In genomic region chr2:64168231-64168630, GRCh38 we compare ENCODE assay signal across 20 cellular contexts. TPM values are rescaled to one million over a fixed set of nuclear protein-coding genes. Genes with fewer than 3 reads are reported as not detected.
DNase-seq lines count a peak whose midpoint lies in the region; ATAC-seq, FAIRE-seq and TF ChIP-seq lines count a peak whose summit lies in the region.
"Had no signal": no experiment of that assay in that cellular context is flagged by ENCODE, and none has a peak within 500 bp of the region (broad histone marks: within the 10 kb centered on the region; RNA-seq: fewer than 3 reads in every experiment).

No MANE protein-coding gene starts in this region.

- no peaks in the 10 kb centered on the region for H3K9me3 Mint-ChIP-seq in activated CD4-positive, alpha-beta memory T cell treated with anti-CD3 and anti-CD28 coated beads for 36 hours
- H3K9me3 Mint-ChIP-seq: CD4-positive, CD25-positive, alpha-beta regulatory T cell; CD8-positive, alpha-beta memory T cell had no signal

- H3K4me2 ChIP-seq in keratinocyte (ENCODE audit: control insufficient read depth, extremely low read depth, insufficient read depth, low read depth, low read length) = peak overlapping the region; percentile 52

- H3K36me3 ChIP-seq in RWPE2 (ENCODE audit: low read depth) = no peaks in the 10 kb centered on the region
- H3K36me3 ChIP-seq in keratinocyte (ENCODE audit: control insufficient read depth in 2 of 2, extremely low read depth in 1 of 2, insufficient read depth in 2 of 2, low read length in 2 of 2) = no peaks in the 10 kb centered on the region
- H3K36me3 ChIP-seq: BE2C had no signal

- H3K4me1 Mint-ChIP-seq in activated CD4-positive, alpha-beta memory T cell treated with anti-CD3 and anti-CD28 coated beads for 36 hours (ENCODE audit: low read depth) = no peaks in the 10 kb centered on the region
- H3K4me1 Mint-ChIP-seq: CD8-positive, alpha-beta memory T cell had no signal

- CTCF ChIA-PET in activated CD4-positive, alpha-beta memory T cell treated with anti-CD3 and anti-CD28 coated beads for 36 hours (lab: Charles Lee) = interaction anchor here (0.6 to 1.0 kb wide), 2 partner anchors 36 to 143 kb away, joined by 3 read pairs; no protein-coding TSS in a partner anchor

- no peak overlapping the region for H2AFZ ChIP-seq in keratinocyte (ENCODE audit: control insufficient read depth, low read length)

- no peaks in the 10 kb centered on the region for H3K9me3 ChIP-seq in RWPE2 (ENCODE audit: severe bottlenecking)
- no peaks in the 10 kb centered on the region for H3K9me3 ChIP-seq in keratinocyte (ENCODE audit: control insufficient read depth, low read depth, low read length)
- H3K9me3 ChIP-seq: BE2C had no signal

- H3K4me3 ChIP-seq in RWPE2 (ENCODE audit: severe bottlenecking) = no peak overlapping the region
- H3K4me3 ChIP-seq in keratinocyte (ENCODE audit: control insufficient read depth in 2 of 3, extremely low read depth in 1 of 3, insufficient read depth in 2 of 3, low read depth in 1 of 3, low read length in 3 of 3) = no peak overlapping the region

- H3K4me1 ChIP-seq in RWPE2 (ENCODE audit: insufficient read depth, poor library complexity, severe bottlenecking) (peaks cover 11% of the 10 kb centered on the region), keratinocyte (ENCODE audit: control insufficient read depth, extremely low read depth, insufficient read depth, low read length) (peaks cover 25% of the 10 kb centered on the region)
- H3K4me1 ChIP-seq: BE2C had no signal

- H3K9ac ChIP-seq in keratinocyte (ENCODE audit: control insufficient read depth, extremely low read depth, insufficient read depth, low read length) = no peak overlapping the region

- intact Hi-C loops in activated CD4-positive, alpha-beta memory T cell treated with anti-CD3 and anti-CD28 coated beads for 36 hours (cut with micrococcal nuclease) = no loop called here

- no peaks in the 10 kb centered on the region for H3K27me3 Mint-ChIP-seq in activated CD4-positive, alpha-beta memory T cell treated with anti-CD3 and anti-CD28 coated beads for 36 hours
- H3K27me3 Mint-ChIP-seq: CD4-positive, CD25-positive, alpha-beta regulatory T cell; CD8-positive, alpha-beta memory T cell had no signal

- H4K20me1 ChIP-seq in keratinocyte (ENCODE audit: control insufficient read depth, extremely low read depth, insufficient read depth, low read length) = no peaks in the 10 kb centered on the region

- H3K27ac Mint-ChIP-seq in activated CD4-positive, alpha-beta memory T cell treated with anti-CD3 and anti-CD28 coated beads for 36 hours = no peak overlapping the region
- H3K27ac Mint-ChIP-seq: CD8-positive, alpha-beta memory T cell had no signal

- H3K79me2 ChIP-seq in keratinocyte (ENCODE audit: control insufficient read depth, insufficient read depth, low read length) = no peaks in the 10 kb centered on the region

- no peaks in the 10 kb centered on the region for H3K36me3 Mint-ChIP-seq in activated CD4-positive, alpha-beta memory T cell treated with anti-CD3 and anti-CD28 coated beads for 36 hours
- H3K36me3 Mint-ChIP-seq: CD4-positive, CD25-positive, alpha-beta regulatory T cell; CD8-positive, alpha-beta memory T cell had no signal

- H3K9me1 ChIP-seq in keratinocyte (ENCODE audit: control insufficient read depth, extremely low read depth, insufficient read depth, low read length) = no peaks in the 10 kb centered on the region

- in situ Hi-C loops in G401 (cut with HindIII; ENCODE audit: low sequenced_read_pairs) = no loop called here

- peak; percentile 86 for DNase-seq in G401 (ENCODE audit: low spot score)
- no peak for DNase-seq in RWPE2 (ENCODE audit: low spot score)
- DNase-seq in cerebellar cortex (ENCODE audit: low spot score) = peak; percentile 85
- no peak for DNase-seq in keratinocyte (ENCODE audit: low read depth, low spot score)
- DNase-seq in NCI-H345 treated with DMSO at 0.1 percent for 48 hours (lab: John Stamatoyannopoulos, UW; ENCODE audit: unreplicated experiment) = no peak
- DNase-seq in activated CD4-positive, alpha-beta memory T cell treated with anti-CD3 and anti-CD28 coated beads for 36 hours = no peak
- no peak for DNase-seq in frontal cortex (ENCODE audit: low spot score in 2 of 2)
- no peak for DNase-seq in occipital lobe (lab: John Stamatoyannopoulos, UW)
- DNase-seq: ACHN; BE2C; CD4-positive, CD25-positive, alpha-beta regulatory T cell; CD8-positive, alpha-beta memory T cell; COR-L47; GF-D8; GOT3; H7; IMR-90 had no signal

- H3K27me3 ChIP-seq in RWPE2 (ENCODE audit: insufficient read depth, poor library complexity, severe bottlenecking) = no peaks in the 10 kb centered on the region
- no peaks in the 10 kb centered on the region for H3K27me3 ChIP-seq in keratinocyte (ENCODE audit: control insufficient read depth, extremely low read depth, insufficient read depth, low read length)
- H3K27me3 ChIP-seq: BE2C had no signal

- TF ChIP-seq CTCF in RWPE2 (IDR thresholded peaks at IDR 0.05; ENCODE audit: poor library complexity, severe bottlenecking) = no peak
- TF ChIP-seq CTCF in keratinocyte (optimal IDR thresholded peaks at IDR 0.05 in 1 of 3, IDR thresholded peaks at IDR 0.05 in 1 of 3, conservative IDR thresholded peaks at IDR 0.05 in 1 of 3; ENCODE audit: extremely low read depth in 1 of 3, insufficient read depth in 2 of 3, low read length in 3 of 3) = no peak

- FAIRE-seq in keratinocyte (lab: Jason Lieb, UNC) (no peak), frontal cortex (lab: Jason Lieb, UNC) (no peak)
- FAIRE-seq: A204.1, D721Med, HTR-8/SVneo had no signal

- H3K27ac ChIP-seq in RWPE2 (ENCODE audit: poor library complexity, severe bottlenecking) (peak overlapping the region; percentile 42), keratinocyte (ENCODE audit: control insufficient read depth, insufficient read depth, low read length) (peak overlapping the region; percentile 50)

- ATAC-seq in RWPE2 (ENCODE audit: low read depth) = no peak

- dilution Hi-C loops in keratinocyte (cut with MboI; ENCODE audit: extremely low pct_ligation_motif_present, low sequenced_read_pairs) = no loop called here

- POLR2A ChIA-PET in activated CD4-positive, alpha-beta memory T cell treated with anti-CD3 and anti-CD28 coated beads for 36 hours (lab: Charles Lee) = interaction anchor here (2.9 kb wide), 1 partner anchor 46 kb away, joined by 12 read pairs; no protein-coding TSS in a partner anchor

- no peak overlapping the region for H3K4me3 Mint-ChIP-seq in activated CD4-positive, alpha-beta memory T cell treated with anti-CD3 and anti-CD28 coated beads for 36 hours
- H3K4me3 Mint-ChIP-seq: CD4-positive, CD25-positive, alpha-beta regulatory T cell; CD8-positive, alpha-beta memory T cell had no signal

RNA-seq across cellular contexts. Expression of gene PELI1, which starts 24.0 kb away (rescaled TPM):
- total RNA-seq in G401 (2014; rRNA removed; shearing (Covaris generic)) = 0.80 and 4.2 TPM in 2 replicates
- polyA plus RNA-seq in keratinocyte = 14.1 to 21.2 TPM (median 17.0 TPM) in 3 replicates
- polyA plus RNA-seq in keratinocyte (2011; ENCODE audit: low read depth) = 24.6 TPM
- 11.1 and 18.0 TPM in 2 replicates for polyA plus RNA-seq in keratinocyte (2011; cell fraction: cytosol; rRNA removed)
- 18.2 and 22.7 TPM in 2 replicates for polyA plus RNA-seq in keratinocyte (2011; cell fraction: nucleus; rRNA removed)
- polyA plus RNA-seq in keratinocyte (2012; ENCODE audit: low replicate concordance) = 10.1 and 30.1 TPM in 2 replicates
- polyA minus RNA-seq in keratinocyte = 3.6 to 21.1 TPM (median 13.4 TPM) in 3 replicates
- polyA minus RNA-seq in keratinocyte (2011; cell fraction: cytosol; rRNA and poly(A)+ RNA removed) = 21.7 TPM
- polyA minus RNA-seq in keratinocyte (2011; cell fraction: nucleus; rRNA and poly(A)+ RNA removed) = 16.0 and 24.6 TPM in 2 replicates
- 10 to 100 TPM; 38.4 to 42.9 TPM for total RNA-seq in activated CD4-positive, alpha-beta memory T cell treated with anti-CD3 and anti-CD28 coated beads for 36 hours
- total RNA-seq in frontal cortex = 79.5 TPM
- total RNA-seq in occipital lobe = 88.9 TPM

Comparison
In these comparisons a context has a peak if more than half of its experiments do, and no peak if none do; other contexts are left out.
1. DNase-seq: peak in G401 (single experiment) and cerebellar cortex (single experiment); none in RWPE2 (single experiment), keratinocyte (single experiment), NCI-H345 treated with DMSO at 0.1 percent for 48 hours (single experiment), activated CD4-positive, alpha-beta memory T cell treated with anti-CD3 and anti-CD28 coated beads for 36 hours (single experiment), frontal cortex (0 of 2) and occipital lobe (single experiment).